Comparison of ENCODE assay signal across 9 cellular contexts in genomic region chr2:76953733-76954347, GRCh38.
DNase-seq lines count a peak whose midpoint lies in the region; ATAC-seq, FAIRE-seq and TF ChIP-seq lines count a peak whose summit lies in the region.
"Had no signal": no experiment of that assay in that cellular context is flagged by ENCODE, and none has a peak within 500 bp of the region (broad histone marks: within the 10 kb centered on the region; RNA-seq: fewer than 3 reads in every experiment).

No MANE protein-coding gene starts in this region.

- H3K27ac ChIP-seq in esophagus squamous epithelium (no peak overlapping the region), pancreas (no peak overlapping the region)

- H3K4me1 Mint-ChIP-seq in CD14-positive monocyte = no peaks in the 10 kb centered on the region

- H3K36me3 ChIP-seq in esophagus squamous epithelium (no peaks in the 10 kb centered on the region), pancreas (no peaks in the 10 kb centered on the region)

- intact Hi-C loops in CD14-positive monocyte (cut with micrococcal nuclease) = no loop called here
- intact Hi-C loops in esophagus squamous epithelium (cut with DNase I) = no loop called here
- intact Hi-C loops in pancreas (cut with DNase I) = no loop called here

- no peaks in the 10 kb centered on the region for H3K27me3 ChIP-seq in esophagus squamous epithelium
- H3K27me3 ChIP-seq in pancreas = no peaks in the 10 kb centered on the region

- no peaks in the 10 kb centered on the region for H3K27me3 Mint-ChIP-seq in CD14-positive monocyte (ENCODE audit: low read depth in 3 of 3)

- no peak for DNase-seq in CD14-positive monocyte (ENCODE audit: low spot score)
- DNase-seq in Jurkat, Clone E6-1 (ENCODE audit: low read depth, low spot score) = peak; percentile 50
- peak; percentile 73 for DNase-seq in OCI-M1 (lab: John Stamatoyannopoulos, UW)
- DNase-seq in esophagus squamous epithelium (lab: John Stamatoyannopoulos, UW) = no peak
- DNase-seq in pancreas = peak in 3 of 6 donors; percentile 27 to 59 (median 30)
- no peak for DNase-seq in activated T-cell treated with anti-CD3 and anti-CD28 coated beads, Interleukin-2, amount 50 U/mL, for 1 hour
- DNase-seq in activated CD4-positive, alpha-beta T cell treated with anti-CD3 and anti-CD28 coated beads, Interleukin-2, amount 50 U/mL, for 48 hours = no peak

- H3K4me3 Mint-ChIP-seq in CD14-positive monocyte = no peak overlapping the region

- no peak for TF ChIP-seq POLR2A in esophagus squamous epithelium (IDR thresholded peaks at IDR 0.05)

- no peak for FAIRE-seq in pancreas (lab: Jason Lieb, UNC)
- FAIRE-seq: GM18507 had no signal

- TF ChIP-seq CTCF in CD14-positive monocyte (IDR thresholded peaks at IDR 0.05) (peak; percentile 23), esophagus squamous epithelium (IDR thresholded peaks at IDR 0.05) (peak in 5 of 6 experiments; percentile 58 to 83 (median 65)), pancreas (IDR thresholded peaks at IDR 0.05) (peak; percentile 42 to 78 (median 59))

- no peak overlapping the region for H3K4me3 ChIP-seq in Jurkat, Clone E6-1 (ENCODE audit: low read length)
- H3K4me3 ChIP-seq in esophagus squamous epithelium = no peak overlapping the region
- no peak overlapping the region for H3K4me3 ChIP-seq in pancreas

- WGBS in esophagus squamous epithelium, 2 donors = 46 to 56% methylated on average over 3 of the region's 3 CpGs
- 59 to 61% methylated on average over 3 of the region's 3 CpGs for WGBS in pancreas, 2 donors

- H3K4me1 ChIP-seq in esophagus squamous epithelium = no peaks in the 10 kb centered on the region
- no peaks in the 10 kb centered on the region for H3K4me1 ChIP-seq in pancreas

- H3K9me3 Mint-ChIP-seq in CD14-positive monocyte = no peaks in the 10 kb centered on the region

- H3K27ac Mint-ChIP-seq in CD14-positive monocyte = no peak overlapping the region

- no peaks in the 10 kb centered on the region for H3K36me3 Mint-ChIP-seq in CD14-positive monocyte

- H3K9me3 ChIP-seq in esophagus squamous epithelium (no peaks in the 10 kb centered on the region), pancreas (no peaks in the 10 kb centered on the region)

- ATAC-seq in GM19467 (IDR thresholded peaks at IDR 0.05; ENCODE audit: unreplicated experiment) (peak; percentile 77), pancreas (peak; percentile 61 to 92 (median 90))

Comparison
In these comparisons a context has a peak if more than half of its experiments do, and no peak if none do; other contexts are left out.
1. DNase-seq: peak in Jurkat, Clone E6-1 (single experiment) and OCI-M1 (single experiment); none in CD14-positive monocyte (single experiment), esophagus squamous epithelium (single experiment), activated T-cell treated with anti-CD3 and anti-CD28 coated beads, Interleukin-2, amount 50 U/mL, for 1 hour (single experiment) and activated CD4-positive, alpha-beta T cell treated with anti-CD3 and anti-CD28 coated beads, Interleukin-2, amount 50 U/mL, for 48 hours (0 of 2).
2. Peak in every context shown above with its lines, with median percentiles within 50 percentile points of each other: CTCF ChIP-seq.